ENCODE assay signal across 8 cellular contexts in the genomic region with DNA sequence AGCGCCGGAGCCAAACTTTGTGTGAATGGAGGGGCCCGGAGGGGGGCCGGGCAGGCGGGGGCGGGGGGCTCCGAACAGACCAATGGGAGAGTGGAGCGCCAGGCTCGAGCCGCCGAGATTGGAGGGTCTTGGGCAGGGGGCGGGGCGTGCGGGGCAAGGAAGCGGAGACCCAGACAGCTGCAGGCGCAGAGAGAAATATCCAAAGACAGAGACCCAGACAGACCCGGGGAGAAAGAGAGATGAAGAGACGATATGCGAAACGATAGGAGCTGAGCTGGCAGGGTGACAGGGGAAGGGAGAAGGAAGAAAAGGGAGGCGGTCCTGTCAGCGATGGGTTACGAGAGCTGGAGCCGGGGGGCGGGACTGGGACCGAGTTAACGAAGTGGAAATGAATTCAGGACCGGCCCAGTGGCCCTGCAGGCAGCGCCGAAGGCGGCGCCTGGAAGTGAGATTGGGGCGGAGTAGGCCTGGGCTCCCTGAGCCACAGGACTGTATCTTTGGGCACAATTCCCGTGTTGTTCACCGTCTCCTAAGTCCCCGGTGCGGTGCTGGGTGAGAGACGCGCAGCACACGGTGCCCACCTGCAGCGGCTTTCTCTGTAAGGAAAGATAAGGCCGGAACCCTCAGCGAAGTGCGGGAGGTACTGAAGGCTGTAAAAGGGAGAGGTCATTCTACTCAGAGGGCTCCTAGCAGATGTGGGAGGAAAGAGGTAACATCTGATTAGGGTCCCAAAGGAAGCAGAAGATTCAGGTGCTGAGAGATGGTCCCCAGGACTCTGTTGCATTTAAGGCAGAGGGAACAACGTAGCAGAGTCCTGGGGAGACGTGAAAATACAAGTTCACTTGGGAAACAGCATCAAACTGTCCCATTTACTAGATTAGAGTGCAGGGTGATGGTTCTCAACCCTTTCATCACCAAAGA. TPM values are rescaled to one million over a fixed set of nuclear protein-coding genes. Genes with fewer than 3 reads are reported as not detected.
DNase-seq lines count a peak whose midpoint lies in the region; ATAC-seq and TF ChIP-seq lines count a peak whose summit lies in the region.

No MANE protein-coding gene starts in this region.

- POLR2A ChIA-PET in activated CD4-positive, alpha-beta memory T cell treated with anti-CD3 and anti-CD28 coated beads, Interleukin-2, amount 10 ng/mL, durations not matched to agents 7 days and 5 days (lab: Charles Lee) = interaction anchor here (1.3 kb wide), 1 partner anchor 23 kb away, joined by 3 read pairs; no protein-coding TSS in a partner anchor

- no peak overlapping the region for H3K27ac Mint-ChIP-seq in activated CD4-positive, alpha-beta memory T cell treated with anti-CD3 and anti-CD28 coated beads, Interleukin-2, amount 10 ng/mL, durations not matched to agents 7 days and 5 days

- H3K36me3 Mint-ChIP-seq in activated CD4-positive, alpha-beta memory T cell treated with anti-CD3 and anti-CD28 coated beads, Interleukin-2, amount 10 ng/mL, durations not matched to agents 7 days and 5 days (ENCODE audit: low read depth) = no peaks in the 10 kb centered on the region

- peak overlapping the region; percentile 4 for H3K4me3 ChIP-seq in lower leg skin (ENCODE audit: low read depth, poor library complexity, severe bottlenecking)

- ATAC-seq in GM19397 (IDR thresholded peaks at IDR 0.05; ENCODE audit: unreplicated experiment) = no peak

- 2 to 3% methylated on average over 43 to 44 of the region's 46 CpGs for WGBS in lower leg skin, 2 donors

- DNase-seq in NCI-H2107 treated with DMSO at 0.1 percent for 48 hours (lab: John Stamatoyannopoulos, UW; ENCODE audit: unreplicated experiment) = peak; percentile 24
- no peak for DNase-seq in NCI-H2107 (lab: John Stamatoyannopoulos, UW)
- DNase-seq in NCI-H2196 (lab: John Stamatoyannopoulos, UW; ENCODE audit: unreplicated experiment) = peak; percentile 59
- DNase-seq in activated CD4-positive, alpha-beta memory T cell treated with anti-CD3 and anti-CD28 coated beads, Interleukin-2, amount 10 ng/mL, durations not matched to agents 7 days and 5 days = peak; percentile 46
- peak; percentile 92 for DNase-seq in ecto neural progenitor cell (ENCODE audit: low spot score)
- DNase-seq in lower leg skin (ENCODE audit: low spot score in 2 of 2) = peak; percentile 53 to 95
- peak; percentile 61 for DNase-seq in stimulated activated CD4-positive, alpha-beta T cell treated with anti-CD3 and anti-CD28 coated beads, Interleukin-4, amount 100 ng/mL, for 24 hours

- CTCF ChIA-PET in activated CD4-positive, alpha-beta memory T cell treated with anti-CD3 and anti-CD28 coated beads, Interleukin-2, amount 10 ng/mL, durations not matched to agents 7 days and 5 days (lab: Charles Lee) = interaction anchor here (1.8 to 10.1 kb wide), 3 partner anchors 9 to 24 kb away, joined by 8 to 79 read pairs (median 12); no protein-coding TSS in a partner anchor

- peaks cover 18% of the 10 kb centered on the region for H3K4me1 Mint-ChIP-seq in activated CD4-positive, alpha-beta memory T cell treated with anti-CD3 and anti-CD28 coated beads, Interleukin-2, amount 10 ng/mL, durations not matched to agents 7 days and 5 days

- no peak for TF ChIP-seq CTCF in lower leg skin (IDR thresholded peaks at IDR 0.05)

- peaks cover 64% of the 10 kb centered on the region for H3K27me3 Mint-ChIP-seq in activated CD4-positive, alpha-beta memory T cell treated with anti-CD3 and anti-CD28 coated beads, Interleukin-2, amount 10 ng/mL, durations not matched to agents 7 days and 5 days

- intact Hi-C loops in lower leg skin (cut with DNase I; ENCODE audit: low total_unique reads) = no loop called here

- no peaks in the 10 kb centered on the region for H3K9me3 Mint-ChIP-seq in activated CD4-positive, alpha-beta memory T cell treated with anti-CD3 and anti-CD28 coated beads, Interleukin-2, amount 10 ng/mL, durations not matched to agents 7 days and 5 days

- peak overlapping the region; percentile 69 for H3K4me3 Mint-ChIP-seq in activated CD4-positive, alpha-beta memory T cell treated with anti-CD3 and anti-CD28 coated beads, Interleukin-2, amount 10 ng/mL, durations not matched to agents 7 days and 5 days

- no peak for TF ChIP-seq POLR2A in lower leg skin (IDR thresholded peaks at IDR 0.05)

RNA-seq across cellular contexts. Expression of a gene that starts 0.5 kb away (rescaled TPM):
- total RNA-seq in activated CD4-positive, alpha-beta memory T cell treated with anti-CD3 and anti-CD28 coated beads, Interleukin-2, amount 10 ng/mL, durations not matched to agents 7 days and 5 days = not detected
- not detected for total RNA-seq in lower leg skin

RNA-seq across cellular contexts. Expression of a gene that starts 10.8 kb away (rescaled TPM):
- not detected for total RNA-seq in activated CD4-positive, alpha-beta memory T cell treated with anti-CD3 and anti-CD28 coated beads, Interleukin-2, amount 10 ng/mL, durations not matched to agents 7 days and 5 days
- total RNA-seq in lower leg skin = under 1 TPM in 1 of 4 donors, not detected in 3; 0.12 TPM

RNA-seq across cellular contexts. Expression of a gene that starts 27.9 kb away (rescaled TPM):
- total RNA-seq in activated CD4-positive, alpha-beta memory T cell treated with anti-CD3 and anti-CD28 coated beads, Interleukin-2, amount 10 ng/mL, durations not matched to agents 7 days and 5 days = 10 to 100 TPM; 30.5 to 31.6 TPM
- total RNA-seq in lower leg skin = 10 to 100 TPM; 44.5 to 74.5 (median 54.9) TPM

RNA-seq across cellular contexts. Expression of a gene that starts 38.7 kb away (rescaled TPM):
- 1 to 10 TPM; 5.2 to 5.7 TPM for total RNA-seq in activated CD4-positive, alpha-beta memory T cell treated with anti-CD3 and anti-CD28 coated beads, Interleukin-2, amount 10 ng/mL, durations not matched to agents 7 days and 5 days
- total RNA-seq in lower leg skin = 1 to 10 TPM; 2.4 to 4.5 (median 3.6) TPM

RNA-seq across cellular contexts. Expression of a gene that starts 45.1 kb away (rescaled TPM):
- total RNA-seq in activated CD4-positive, alpha-beta memory T cell treated with anti-CD3 and anti-CD28 coated beads, Interleukin-2, amount 10 ng/mL, durations not matched to agents 7 days and 5 days = not detected
- 1 to 10 TPM; 1.1 to 5.8 (median 5.0) TPM for total RNA-seq in lower leg skin
